In genomic region chr10:812787-813186, GRCh38 we compare ENCODE assay signal across 22 cellular contexts.
"Had no signal": no experiment of that assay in that cellular context is flagged by ENCODE, and none has a peak within 500 bp of the region (broad histone marks: within the 10 kb centered on the region; RNA-seq: fewer than 3 reads in every experiment).

No MANE protein-coding gene starts in this region.

- FAIRE-seq: endothelial cell of umbilical vein, kidney, TTC549 had no signal

- H3K4me1 ChIP-seq: adrenal gland, right lobe of liver had no signal

- H3K4me3 Mint-ChIP-seq: activated T-helper 1 cell treated with anti-CD3 and anti-CD28 coated beads, Interleukin-12 subunit alpha, Interleukin-12 subunit beta, Interleukin-2, Interleukin-4 antibody, amounts not matched to agents 30 ng/mL and 10 ng/mL and 1 ng/mL, durations not matched to agents 14 hours and 24 hours and 36 hours; brain; naive thymus-derived CD4-positive, alpha-beta T cell had no signal

- DNase-seq: activated CD8-positive, alpha-beta memory T cell treated with anti-CD3 and anti-CD28 coated beads for 24 hours; activated effector memory CD4-positive, alpha-beta T cell treated with anti-CD3 and anti-CD28 coated beads, Interleukin-2, amount 50 U/mL, for 16 hours; activated T-cell treated with anti-CD3 and anti-CD28 coated beads, Interleukin-2, amount 50 U/mL, for 1 hour; adrenal gland; aorta; cortex of kidney; hippocampal formation; kidney; left colon; mammary epithelial cell; midbrain; naive thymus-derived CD4-positive, alpha-beta T cell; right lobe of liver; stimulated activated naive CD4-positive, alpha-beta T cell had no signal

- H3K27ac ChIP-seq: adrenal gland, cardiac muscle cell, right lobe of liver, skin epidermis, tibial nerve had no signal

- H3K9me3 Mint-ChIP-seq: activated naive CD4-positive, alpha-beta T cell treated with anti-CD3 and anti-CD28 coated beads, Interleukin-2, amount 50 U/mL, for 72 hours; activated T-helper 1 cell treated with anti-CD3 and anti-CD28 coated beads, Interleukin-12 subunit alpha, Interleukin-12 subunit beta, Interleukin-2, Interleukin-4 antibody, amounts not matched to agents 30 ng/mL and 10 ng/mL and 1 ng/mL, durations not matched to agents 14 hours and 24 hours and 36 hours; brain; naive thymus-derived CD4-positive, alpha-beta T cell had no signal

- H3K4me1 Mint-ChIP-seq: brain; naive thymus-derived CD4-positive, alpha-beta T cell had no signal

- H3K9me3 ChIP-seq: adrenal gland, right lobe of liver, tibial nerve had no signal

- H3K27ac Mint-ChIP-seq: activated T-helper 1 cell treated with anti-CD3 and anti-CD28 coated beads, Interleukin-12 subunit alpha, Interleukin-12 subunit beta, Interleukin-2, Interleukin-4 antibody, amounts not matched to agents 30 ng/mL and 10 ng/mL and 1 ng/mL, durations not matched to agents 14 hours and 24 hours and 36 hours had no signal

- H3K4me3 ChIP-seq: adrenal gland, cardiac muscle cell, right lobe of liver, skin epidermis, tibial nerve had no signal

- H3K27me3 Mint-ChIP-seq: brain; naive thymus-derived CD4-positive, alpha-beta T cell had no signal

- ATAC-seq: activated naive CD4-positive, alpha-beta T cell treated with anti-CD3 and anti-CD28 coated beads, Interleukin-2, amount 50 U/mL, for 72 hours; left colon; naive thymus-derived CD4-positive, alpha-beta T cell; right lobe of liver had no signal

- H3K27me3 ChIP-seq: adrenal gland, cardiac muscle cell, right lobe of liver, tibial nerve had no signal
